In the genomic region with DNA sequence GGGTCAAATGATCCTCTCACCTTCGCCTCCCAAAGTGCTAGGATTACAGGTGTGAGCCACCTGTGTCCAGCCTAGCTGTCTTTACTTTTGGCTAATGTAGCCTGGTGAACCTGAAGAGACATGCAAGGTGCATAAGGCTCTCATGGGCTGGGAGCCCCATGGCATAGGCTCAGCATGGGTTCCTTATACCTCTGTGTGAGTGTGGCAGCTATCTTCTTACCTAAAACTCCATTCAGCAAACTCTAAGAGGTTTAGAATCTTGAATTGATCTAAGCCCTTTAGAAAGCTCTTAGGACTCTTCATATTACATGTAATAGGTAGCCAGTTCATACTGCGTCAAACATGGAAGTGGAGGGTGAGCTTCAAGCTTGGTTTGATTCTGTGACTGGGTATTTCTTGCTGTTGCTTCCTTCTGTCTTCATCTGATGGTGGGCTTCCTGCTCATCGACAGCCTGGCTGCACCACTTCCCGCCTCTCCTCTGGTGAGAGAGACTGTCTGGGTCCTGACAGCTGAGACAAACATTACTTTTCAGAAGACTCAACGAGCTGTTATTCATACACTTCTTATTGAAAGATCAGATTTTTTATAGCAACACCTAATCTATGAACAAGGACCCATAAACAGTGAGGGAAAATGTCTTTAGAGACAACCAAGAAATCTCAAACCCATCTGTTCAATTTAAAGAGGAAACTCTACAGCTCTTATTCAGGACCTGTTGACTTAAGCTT, we compare ENCODE assay signal across 15 cellular contexts. TPM values are rescaled to one million over a fixed set of nuclear protein-coding genes. Genes with fewer than 3 reads are reported as not detected.
DNase-seq lines count a peak whose midpoint lies in the region; ATAC-seq and TF ChIP-seq lines count a peak whose summit lies in the region.
"Had no signal": no experiment of that assay in that cellular context is flagged by ENCODE, and none has a peak within 500 bp of the region (broad histone marks: within the 10 kb centered on the region; RNA-seq: fewer than 3 reads in every experiment).

No MANE protein-coding gene starts in this region.

- DNase-seq in NCI-H146 (lab: John Stamatoyannopoulos, UW) = peak; percentile 23
- no peak for DNase-seq in NCI-H146 treated with DMSO at 0.1 percent for 48 hours (lab: John Stamatoyannopoulos, UW; ENCODE audit: unreplicated experiment)
- DNase-seq in activated naive CD8-positive, alpha-beta T cell treated with anti-CD3 and anti-CD28 coated beads, Interleukin-2, amount 10 ng/mL, durations not matched to agents 7 days and 5 days = no peak
- DNase-seq in neuronal stem cell (ENCODE audit: low spot score) = no peak
- DNase-seq in NCI-H1694 (lab: John Stamatoyannopoulos, UW) = no peak
- no peak for DNase-seq in germinal center (ENCODE audit: low spot score)
- DNase-seq: effector CD4-positive, alpha-beta T cell; HFFc6; NCI-H2081 treated with DMSO at 0.1 percent for 48 hours; stimulated activated CD4-positive, alpha-beta T cell treated with anti-CD3 and anti-CD28 coated beads, Interleukin-4, amount 100 ng/mL, for 4 hours; tibial artery had no signal

- no peaks in the 10 kb centered on the region for H3K27me3 ChIP-seq in neuronal stem cell (ENCODE audit: control insufficient read depth in 3 of 3, insufficient read depth in 3 of 3, low read depth in 1 of 3, low read length in 3 of 3)
- H3K27me3 ChIP-seq: BLaER1 treated with 17β-estradiol and CSF1 and Interleukin-3, amounts not matched to agents 10 nM and 100 nM; tibial artery had no signal

- H3K23ac ChIP-seq in neuronal stem cell (ENCODE audit: low read depth, low read length, poor library complexity) = no peak overlapping the region

- H3K18ac ChIP-seq in neuronal stem cell (ENCODE audit: low read length) = no peak overlapping the region

- peaks cover 1% of the 10 kb centered on the region for H3K36me3 Mint-ChIP-seq in activated naive CD8-positive, alpha-beta T cell treated with anti-CD3 and anti-CD28 coated beads, Interleukin-2, amount 10 ng/mL, durations not matched to agents 7 days and 5 days

- H2BK12ac ChIP-seq in neuronal stem cell (ENCODE audit: low read length) = no peak overlapping the region

- peaks cover 14% of the 10 kb centered on the region for H3K4me1 Mint-ChIP-seq in activated naive CD8-positive, alpha-beta T cell treated with anti-CD3 and anti-CD28 coated beads, Interleukin-2, amount 10 ng/mL, durations not matched to agents 7 days and 5 days

- H3K4ac ChIP-seq in neuronal stem cell (ENCODE audit: low read length) = no peak overlapping the region

- no peak for TF ChIP-seq RAD21 in Ishikawa (IDR thresholded peaks at IDR 0.05; ENCODE audit: low read depth)

- POLR2A ChIA-PET in activated naive CD8-positive, alpha-beta T cell treated with anti-CD3 and anti-CD28 coated beads, Interleukin-2, amount 10 ng/mL, durations not matched to agents 7 days and 5 days (lab: Charles Lee) = interaction anchor here (0.8 to 2.3 kb wide), 7 partner anchors 8 to 72 kb away, joined by 3 to 19 read pairs (median 3); partner anchors contain the start of genes DCP1A and TKT

- H3K9me3 ChIP-seq in neuronal stem cell (replicated peaks in 1 of 2; ENCODE audit: control insufficient read depth in 2 of 2, insufficient read depth in 1 of 2, low read depth in 1 of 2, low read length in 2 of 2) = no peaks in the 10 kb centered on the region
- H3K9me3 ChIP-seq: BLaER1 treated with 17β-estradiol and CSF1 and Interleukin-3, amounts not matched to agents 10 nM and 100 nM; tibial artery had no signal

- peak overlapping the region; percentile 90 for H3K27ac Mint-ChIP-seq in activated naive CD8-positive, alpha-beta T cell treated with anti-CD3 and anti-CD28 coated beads, Interleukin-2, amount 10 ng/mL, durations not matched to agents 7 days and 5 days
- H3K27ac Mint-ChIP-seq: HFFc6 had no signal

- H3K4me3 Mint-ChIP-seq in activated naive CD8-positive, alpha-beta T cell treated with anti-CD3 and anti-CD28 coated beads, Interleukin-2, amount 10 ng/mL, durations not matched to agents 7 days and 5 days = peak overlapping the region; percentile 53
- H3K4me3 Mint-ChIP-seq: HFFc6 had no signal

- H3K27me3 Mint-ChIP-seq in activated naive CD8-positive, alpha-beta T cell treated with anti-CD3 and anti-CD28 coated beads, Interleukin-2, amount 10 ng/mL, durations not matched to agents 7 days and 5 days = peaks cover 2% of the 10 kb centered on the region

- no peak overlapping the region for H3K4me3 ChIP-seq in neuronal stem cell (ENCODE audit: low read length in 2 of 2)
- H3K4me3 ChIP-seq: BLaER1 treated with 17β-estradiol and CSF1 and Interleukin-3, amounts not matched to agents 10 nM and 100 nM; tibial artery had no signal

- no peak overlapping the region for H2BK120ac ChIP-seq in neuronal stem cell (ENCODE audit: low read depth, low read length)

- H2AFZ ChIP-seq in neuronal stem cell (ENCODE audit: low read length) = peak overlapping the region; percentile 33

- no peak for TF ChIP-seq EP300 in Ishikawa (IDR thresholded peaks at IDR 0.05; ENCODE audit: borderline replicate concordance)

- no peak overlapping the region for H4K8ac ChIP-seq in neuronal stem cell (ENCODE audit: low read depth, low read length)

- no peaks in the 10 kb centered on the region for H3K36me3 ChIP-seq in neuronal stem cell (replicated peaks in 1 of 2; ENCODE audit: control insufficient read depth in 2 of 2, insufficient read depth in 2 of 2, low read length in 2 of 2)
- H3K36me3 ChIP-seq: BLaER1 treated with 17β-estradiol and CSF1 and Interleukin-3, amounts not matched to agents 10 nM and 100 nM; tibial artery had no signal

- peak; percentile 96 for ATAC-seq in activated naive CD8-positive, alpha-beta T cell treated with anti-CD3 and anti-CD28 coated beads, Interleukin-2, amount 10 ng/mL, durations not matched to agents 7 days and 5 days (ENCODE audit: low read depth)
- no peak for ATAC-seq in GM18511 (IDR thresholded peaks at IDR 0.05; ENCODE audit: unreplicated experiment)

- no peak overlapping the region for H3K27ac ChIP-seq in neuronal stem cell (replicated peaks; ENCODE audit: low read length)
- H3K27ac ChIP-seq: 22Rv1; BLaER1 treated with 17β-estradiol and CSF1 and Interleukin-3, amounts not matched to agents 10 nM and 100 nM; tibial artery had no signal

- no peaks in the 10 kb centered on the region for H3K9me3 Mint-ChIP-seq in activated naive CD8-positive, alpha-beta T cell treated with anti-CD3 and anti-CD28 coated beads, Interleukin-2, amount 10 ng/mL, durations not matched to agents 7 days and 5 days
- H3K9me3 Mint-ChIP-seq: HFFc6 had no signal

- no peak overlapping the region for H2BK5ac ChIP-seq in neuronal stem cell (ENCODE audit: low read length)

- no peak overlapping the region for H2AK5ac ChIP-seq in neuronal stem cell (ENCODE audit: low read depth, low read length)

- H3K4me1 ChIP-seq in neuronal stem cell (ENCODE audit: control insufficient read depth in 2 of 2, insufficient read depth in 1 of 2, low read depth in 1 of 2, low read length in 2 of 2) = peaks cover 3 to 5% of the 10 kb centered on the region in 2 donors

- H3K14ac ChIP-seq in neuronal stem cell (ENCODE audit: low read length) = no peak overlapping the region

- WGBS in neuronal stem cell (ENCODE audit: extremely low coverage in 2 of 2, insufficient read length in 2 of 2, insufficient replicate concordance in 1 of 2), 2 donors = no CpG with 5 or more reads among the region's 5 CpGs

- H3K9ac ChIP-seq in neuronal stem cell (ENCODE audit: low read depth, low read length, poor library complexity) = no peak overlapping the region
- H3K9ac ChIP-seq: BLaER1 treated with 17β-estradiol and CSF1 and Interleukin-3, amounts not matched to agents 10 nM and 100 nM had no signal

- no peak overlapping the region for H3K4me2 ChIP-seq in neuronal stem cell (ENCODE audit: insufficient read depth, low read length, poor library complexity, severe bottlenecking)

- H3K79me1 ChIP-seq in neuronal stem cell (ENCODE audit: low read depth, low read length) = no peaks in the 10 kb centered on the region

- H4K91ac ChIP-seq in neuronal stem cell (ENCODE audit: low read depth, low read length, poor library complexity) = no peak overlapping the region

- no peak overlapping the region for H2BK15ac ChIP-seq in neuronal stem cell (ENCODE audit: low read length)

TF ChIP-seq in Ishikawa, 13 proteins besides CTCF, POLR2A, EP300 and RAD21:
- TF ChIP-seq ZBTB7A (IDR thresholded peaks at IDR 0.05; ENCODE audit: low read depth) (no peak), MAX (IDR thresholded peaks at IDR 0.05) (peak; percentile 59)

RNA-seq across cellular contexts. Expression of gene TKT, which starts 19.3 kb away (rescaled TPM):
- 100 to 1,000 TPM; 204 to 210 TPM for total RNA-seq in activated naive CD8-positive, alpha-beta T cell treated with anti-CD3 and anti-CD28 coated beads, Interleukin-2, amount 10 ng/mL, durations not matched to agents 7 days and 5 days
- polyA plus RNA-seq in neuronal stem cell (2013, experiment 1 of 2) = 423 TPM
- 428 TPM for polyA plus RNA-seq in neuronal stem cell (2013, experiment 2 of 2)
